Comparison of ENCODE assay signal across 8 cellular contexts in genomic region chr1:1122078-1122811, GRCh38. TPM values are rescaled to one million over a fixed set of nuclear protein-coding genes. Genes with fewer than 3 reads are reported as not detected.
A peak's percentile ranks its signal among the peaks of the same experiment; 100 is the strongest.
DNase-seq lines count a peak whose midpoint lies in the region; TF ChIP-seq lines count a peak whose summit lies in the region.

No MANE protein-coding gene starts in this region.

- WGBS in ovary, 3 donors, result 10 to 15% (median 11%) methylated on average over 35 to 39 of the region's 39 CpGs
- 25 to 82% methylated on average over 3 to 38 of the region's 39 CpGs for WGBS in testis, 2 donors

- H3K36me3 ChIP-seq in SJSA1, result no peaks in the 10 kb centered on the region
- H3K36me3 ChIP-seq in ovary, result no peaks in the 10 kb centered on the region
- H3K36me3 ChIP-seq in testis (ENCODE audit: low read depth, missing control alignments), result no peaks in the 10 kb centered on the region

- TF ChIP-seq CTCF in ovary (IDR thresholded peaks at IDR 0.05), result peak in 2 of 3 donors; percentile 55 to 66
- TF ChIP-seq CTCF in testis (IDR thresholded peaks at IDR 0.05), result peak; percentile 74 to 80 (median 80)

- H3K27me3 ChIP-seq in SJSA1 (replicated peaks) (peaks cover 19% of the 10 kb centered on the region), ovary (no peaks in the 10 kb centered on the region), testis (no peaks in the 10 kb centered on the region)

- TF ChIP-seq EP300 in ovary (IDR thresholded peaks at IDR 0.05), result no peak

- H3K27ac ChIP-seq in SJSA1 (no peak overlapping the region), ovary (no peak overlapping the region), testis (no peak overlapping the region)

- intact Hi-C loops in ovary (cut with DNase I) (loop anchor here in 3 of 4 donors (5.0 kb wide), 1 partner anchor 170 kb away; no protein-coding TSS in a partner anchor), testis (cut with DNase I; ENCODE audit: low total_unique reads) (loop anchor here (10.0 kb wide), 1 partner anchor 123 kb away; the partner anchor contains the start of gene C1QTNF12)

- H3K4me1 ChIP-seq in SJSA1 (replicated peaks), result peaks cover 8% of the 10 kb centered on the region
- no peaks in the 10 kb centered on the region for H3K4me1 ChIP-seq in ovary (ENCODE audit: insufficient read depth)
- no peaks in the 10 kb centered on the region for H3K4me1 ChIP-seq in testis

- H3K4me3 ChIP-seq in SJSA1, result no peak overlapping the region
- no peak overlapping the region for H3K4me3 ChIP-seq in ovary
- H3K4me3 ChIP-seq in testis, result no peak overlapping the region

- DNase-seq in NCI-H187 (lab: John Stamatoyannopoulos, UW) (peak; percentile 55 to 76), NCI-H187 treated with DMSO at 0.1 percent for 48 hours (lab: John Stamatoyannopoulos, UW) (no peak), HT1080 (ENCODE audit: low read depth) (peak; percentile 51), SJSA1 (ENCODE audit: low read depth in 1 of 2, low spot score in 2 of 2) (peak; percentile 61 to 80), globus pallidus (ENCODE audit: low spot score) (peak; percentile 70), ovary (peak; percentile 55 to 81 (median 71)), testis (peak; percentile 78)
- peak; percentile 52 to 82 (median 72) for DNase-seq in activated naive CD4-positive, alpha-beta T cell (lab: John Stamatoyannopoulos, UW)

- TF ChIP-seq POLR2A in ovary (IDR thresholded peaks at IDR 0.05) (no peak), testis (IDR thresholded peaks at IDR 0.05) (no peak)

- H3K9me3 ChIP-seq in SJSA1 (replicated peaks), result peaks cover 7% of the 10 kb centered on the region
- no peaks in the 10 kb centered on the region for H3K9me3 ChIP-seq in ovary
- H3K9me3 ChIP-seq in testis, result no peaks in the 10 kb centered on the region

RNA-seq across cellular contexts. Expression of gene C1orf159, which starts 6.4 kb away (rescaled TPM):
- 17.8 and 19.8 TPM in 2 replicates for total RNA-seq in HT1080 (2014; rRNA removed; shearing (Covaris generic))
- polyA plus RNA-seq in HT1080 (2015; cell fraction: cytosol; rRNA removed), result 12.3 and 16.1 TPM in 2 replicates
- 31.9 and 36.5 TPM in 2 replicates for polyA plus RNA-seq in HT1080 (2015; cell fraction: nucleus; rRNA removed)
- total RNA-seq in SJSA1 (2014; rRNA removed; shearing (Covaris generic)), result 11.1 and 15.4 TPM in 2 replicates
- total RNA-seq in ovary (10 to 100 TPM in 4 of 7 donors, 1 to 10 TPM in 3; 5.3 to 22.1 (median 10.7) TPM), testis (10 to 100 TPM; 50.7 to 68.3 TPM)
- polyA plus RNA-seq in ovary (1 to 10 TPM in 1 of 2 donors, under 1 TPM in 1; 0.28 to 8.5 TPM), testis (ENCODE audit: insufficient read depth, low read depth, low replicate concordance) (40.7 TPM)

RNA-seq across cellular contexts. Expression of gene RNF223, which starts 48.1 kb away (rescaled TPM):
- not detected in 2 replicates for total RNA-seq in HT1080 (2014; rRNA removed; shearing (Covaris generic))
- not detected in 2 replicates for polyA plus RNA-seq in HT1080 (2015; cell fraction: cytosol; rRNA removed)
- not detected in 2 replicates for polyA plus RNA-seq in HT1080 (2015; cell fraction: nucleus; rRNA removed)
- total RNA-seq in SJSA1 (2014; rRNA removed; shearing (Covaris generic)), result not detected in 2 replicates
- total RNA-seq in ovary (under 1 TPM in 2 of 7 donors, not detected in 5; 0.36 to 0.92 TPM), testis (under 1 TPM; 0.19 to 0.31 TPM)
- polyA plus RNA-seq in ovary (not detected), testis (ENCODE audit: insufficient read depth, low read depth, low replicate concordance) (not detected)

RNA-seq across cellular contexts. Expression of gene TTLL10, which starts 51.4 kb away (rescaled TPM):
- total RNA-seq in HT1080 (2014; rRNA removed; shearing (Covaris generic)), result not detected in 2 replicates
- not detected in 2 replicates for polyA plus RNA-seq in HT1080 (2015; cell fraction: cytosol; rRNA removed)
- not detected in 2 replicates for polyA plus RNA-seq in HT1080 (2015; cell fraction: nucleus; rRNA removed)
- not detected in 2 replicates for total RNA-seq in SJSA1 (2014; rRNA removed; shearing (Covaris generic))
- total RNA-seq in ovary, result 1 to 10 TPM in 3 of 7 donors, under 1 TPM in 2, not detected in 2; 0.60 to 7.0 (median 1.1) TPM
- polyA plus RNA-seq in ovary, result not detected
- 10 to 100 TPM; 20.4 to 58.0 TPM for total RNA-seq in testis
- polyA plus RNA-seq in testis (ENCODE audit: insufficient read depth, low read depth, low replicate concordance), result 44.9 TPM
